In the genomic region with DNA sequence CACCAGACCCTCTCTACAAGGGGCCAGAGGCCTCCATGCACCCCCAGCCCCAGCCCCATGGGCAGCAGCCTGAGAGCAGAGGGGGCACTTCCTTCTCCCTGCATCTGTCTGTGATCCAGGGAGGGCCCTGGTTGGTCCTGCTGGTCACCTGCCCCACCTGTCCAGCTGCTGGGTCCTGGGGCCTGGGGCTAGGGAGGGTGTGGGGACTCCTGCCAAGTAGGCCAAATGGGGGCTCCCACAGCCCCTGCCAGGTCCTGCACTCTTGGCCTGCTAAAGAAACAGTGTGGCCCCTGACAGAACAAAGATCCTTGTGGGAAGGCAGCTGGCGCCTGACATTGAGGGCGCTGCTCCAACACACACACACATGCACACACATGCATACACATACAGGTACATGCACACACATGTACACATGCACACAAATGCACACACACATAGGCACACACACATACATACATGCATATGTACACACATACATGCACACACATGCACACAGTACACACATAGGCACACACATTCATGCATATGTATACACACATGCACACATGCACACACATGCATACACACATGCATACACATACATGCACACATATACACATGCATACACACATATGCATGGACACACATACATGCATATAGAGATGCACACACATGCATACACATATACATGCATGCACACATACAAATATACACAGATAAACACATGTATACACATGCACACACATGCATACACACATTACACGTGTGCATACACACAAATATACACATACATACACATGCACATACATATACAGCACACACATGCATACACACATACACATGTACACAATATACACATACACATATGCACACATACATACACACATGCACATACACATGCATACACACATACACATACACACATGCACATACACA, we compare ENCODE assay signal across 1 cellular context.
A peak's percentile ranks its signal among the peaks of the same experiment; 100 is the strongest.
TF ChIP-seq lines count a peak whose summit lies in the region.

No MANE protein-coding gene starts in this region.

TF ChIP-seq in HEK293, 187 proteins besides CTCF, POLR2A, EP300 and RAD21 (continues in another document):
- TF ChIP-seq ZNF174 (tag by site-specific recombination; IDR thresholded peaks at IDR 0.05) (no peak), ZNF624 (tag by site-specific recombination; IDR thresholded peaks at IDR 0.05) (no peak), ZNF24 (tag by site-specific recombination; IDR thresholded peaks at IDR 0.05) (no peak), ZNF610 (tag by site-specific recombination; IDR thresholded peaks at IDR 0.05; ENCODE audit: borderline replicate concordance) (no peak), ZNF629 (tag by site-specific recombination; IDR thresholded peaks at IDR 0.05) (no peak), ZNF48 (tag by site-specific recombination; IDR thresholded peaks at IDR 0.05) (0 out of 2 replicates have a peak, but pooled peaks have one; percentile 53), SALL2 (tag by site-specific recombination; IDR thresholded peaks at IDR 0.05; ENCODE audit: borderline replicate concordance) (no peak), RBAK (tag by site-specific recombination; IDR thresholded peaks at IDR 0.05) (no peak), TRIM28 (IDR thresholded peaks at IDR 0.05; ENCODE audit: borderline replicate concordance, low read length) (no peak), PRDM1 (tag by site-specific recombination; IDR thresholded peaks at IDR 0.05) (no peak), ZNF394 (tag by site-specific recombination; IDR thresholded peaks at IDR 0.05; ENCODE audit: borderline replicate concordance) (no peak), ZNF324 (tag by site-specific recombination; IDR thresholded peaks at IDR 0.05) (no peak), ZNF416 (tag by site-specific recombination; IDR thresholded peaks at IDR 0.05) (no peak), ZNF133 (tag by site-specific recombination; IDR thresholded peaks at IDR 0.05) (no peak), ZNF211 (tag by site-specific recombination; IDR thresholded peaks at IDR 0.05; ENCODE audit: low read depth) (no peak), ZNF549 (tag by site-specific recombination; IDR thresholded peaks at IDR 0.05) (no peak), ZNF449 (tag by site-specific recombination; IDR thresholded peaks at IDR 0.05) (no peak), KLF10 (tag by site-specific recombination; IDR thresholded peaks at IDR 0.05) (no peak), ZNF274 (IDR thresholded peaks at IDR 0.05; ENCODE audit: low read length) (no peak), ZNF274 (tag by site-specific recombination; IDR thresholded peaks at IDR 0.05; ENCODE audit: borderline replicate concordance) (no peak), ZNF580 (tag by site-specific recombination; IDR thresholded peaks at IDR 0.05) (no peak), ZNF23 (tag by site-specific recombination; IDR thresholded peaks at IDR 0.05; ENCODE audit: borderline replicate concordance) (no peak), OSR2 (tag by site-specific recombination; IDR thresholded peaks at IDR 0.05) (no peak)
- TF ChIP-seq, protein P1, sequence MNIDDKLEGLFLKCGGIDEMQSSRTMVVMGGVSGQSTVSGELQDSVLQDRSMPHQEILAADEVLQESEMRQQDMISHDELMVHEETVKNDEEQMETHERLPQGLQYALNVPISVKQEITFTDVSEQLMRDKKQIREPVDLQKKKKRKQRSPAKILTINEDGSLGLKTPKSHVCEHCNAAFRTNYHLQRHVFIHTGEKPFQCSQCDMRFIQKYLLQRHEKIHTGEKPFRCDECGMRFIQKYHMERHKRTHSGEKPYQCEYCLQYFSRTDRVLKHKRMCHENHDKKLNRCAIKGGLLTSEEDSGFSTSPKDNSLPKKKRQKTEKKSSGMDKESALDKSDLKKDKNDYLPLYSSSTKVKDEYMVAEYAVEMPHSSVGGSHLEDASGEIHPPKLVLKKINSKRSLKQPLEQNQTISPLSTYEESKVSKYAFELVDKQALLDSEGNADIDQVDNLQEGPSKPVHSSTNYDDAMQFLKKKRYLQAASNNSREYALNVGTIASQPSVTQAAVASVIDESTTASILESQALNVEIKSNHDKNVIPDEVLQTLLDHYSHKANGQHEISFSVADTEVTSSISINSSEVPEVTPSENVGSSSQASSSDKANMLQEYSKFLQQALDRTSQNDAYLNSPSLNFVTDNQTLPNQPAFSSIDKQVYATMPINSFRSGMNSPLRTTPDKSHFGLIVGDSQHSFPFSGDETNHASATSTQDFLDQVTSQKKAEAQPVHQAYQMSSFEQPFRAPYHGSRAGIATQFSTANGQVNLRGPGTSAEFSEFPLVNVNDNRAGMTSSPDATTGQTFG (tag by site-specific recombination; IDR thresholded peaks at IDR 0.05; ENCODE audit: borderline replicate concordance) = 0 out of 2 replicates have a peak, but pooled peaks have one; percentile 17
- TF ChIP-seq, protein P2, sequence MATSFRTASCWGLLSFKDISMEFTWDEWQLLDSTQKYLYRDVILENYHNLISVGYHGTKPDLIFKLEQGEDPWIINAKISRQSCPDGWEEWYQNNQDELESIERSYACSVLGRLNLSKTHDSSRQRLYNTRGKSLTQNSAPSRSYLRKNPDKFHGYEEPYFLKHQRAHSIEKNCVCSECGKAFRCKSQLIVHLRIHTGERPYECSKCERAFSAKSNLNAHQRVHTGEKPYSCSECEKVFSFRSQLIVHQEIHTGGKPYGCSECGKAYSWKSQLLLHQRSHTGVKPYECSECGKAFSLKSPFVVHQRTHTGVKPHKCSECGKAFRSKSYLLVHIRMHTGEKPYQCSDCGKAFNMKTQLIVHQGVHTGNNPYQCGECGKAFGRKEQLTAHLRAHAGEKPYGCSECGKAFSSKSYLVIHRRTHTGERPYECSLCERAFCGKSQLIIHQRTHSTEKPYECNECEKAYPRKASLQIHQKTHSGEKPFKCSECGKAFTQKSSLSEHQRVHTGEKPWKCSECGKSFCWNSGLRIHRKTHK (tag by site-specific recombination; IDR thresholded peaks at IDR 0.05) = no peak
- TF ChIP-seq, protein P3, sequence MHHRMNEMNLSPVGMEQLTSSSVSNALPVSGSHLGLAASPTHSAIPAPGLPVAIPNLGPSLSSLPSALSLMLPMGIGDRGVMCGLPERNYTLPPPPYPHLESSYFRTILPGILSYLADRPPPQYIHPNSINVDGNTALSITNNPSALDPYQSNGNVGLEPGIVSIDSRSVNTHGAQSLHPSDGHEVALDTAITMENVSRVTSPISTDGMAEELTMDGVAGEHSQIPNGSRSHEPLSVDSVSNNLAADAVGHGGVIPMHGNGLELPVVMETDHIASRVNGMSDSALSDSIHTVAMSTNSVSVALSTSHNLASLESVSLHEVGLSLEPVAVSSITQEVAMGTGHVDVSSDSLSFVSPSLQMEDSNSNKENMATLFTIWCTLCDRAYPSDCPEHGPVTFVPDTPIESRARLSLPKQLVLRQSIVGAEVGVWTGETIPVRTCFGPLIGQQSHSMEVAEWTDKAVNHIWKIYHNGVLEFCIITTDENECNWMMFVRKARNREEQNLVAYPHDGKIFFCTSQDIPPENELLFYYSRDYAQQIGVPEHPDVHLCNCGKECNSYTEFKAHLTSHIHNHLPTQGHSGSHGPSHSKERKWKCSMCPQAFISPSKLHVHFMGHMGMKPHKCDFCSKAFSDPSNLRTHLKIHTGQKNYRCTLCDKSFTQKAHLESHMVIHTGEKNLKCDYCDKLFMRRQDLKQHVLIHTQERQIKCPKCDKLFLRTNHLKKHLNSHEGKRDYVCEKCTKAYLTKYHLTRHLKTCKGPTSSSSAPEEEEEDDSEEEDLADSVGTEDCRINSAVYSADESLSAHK (tag by site-specific recombination; IDR thresholded peaks at IDR 0.05) = no peak
- TF ChIP-seq, protein P4, sequence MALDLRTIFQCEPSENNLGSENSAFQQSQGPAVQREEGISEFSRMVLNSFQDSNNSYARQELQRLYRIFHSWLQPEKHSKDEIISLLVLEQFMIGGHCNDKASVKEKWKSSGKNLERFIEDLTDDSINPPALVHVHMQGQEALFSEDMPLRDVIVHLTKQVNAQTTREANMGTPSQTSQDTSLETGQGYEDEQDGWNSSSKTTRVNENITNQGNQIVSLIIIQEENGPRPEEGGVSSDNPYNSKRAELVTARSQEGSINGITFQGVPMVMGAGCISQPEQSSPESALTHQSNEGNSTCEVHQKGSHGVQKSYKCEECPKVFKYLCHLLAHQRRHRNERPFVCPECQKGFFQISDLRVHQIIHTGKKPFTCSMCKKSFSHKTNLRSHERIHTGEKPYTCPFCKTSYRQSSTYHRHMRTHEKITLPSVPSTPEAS (tag by site-specific recombination; IDR thresholded peaks at IDR 0.05) = peak; percentile 96
- TF ChIP-seq, protein P5, sequence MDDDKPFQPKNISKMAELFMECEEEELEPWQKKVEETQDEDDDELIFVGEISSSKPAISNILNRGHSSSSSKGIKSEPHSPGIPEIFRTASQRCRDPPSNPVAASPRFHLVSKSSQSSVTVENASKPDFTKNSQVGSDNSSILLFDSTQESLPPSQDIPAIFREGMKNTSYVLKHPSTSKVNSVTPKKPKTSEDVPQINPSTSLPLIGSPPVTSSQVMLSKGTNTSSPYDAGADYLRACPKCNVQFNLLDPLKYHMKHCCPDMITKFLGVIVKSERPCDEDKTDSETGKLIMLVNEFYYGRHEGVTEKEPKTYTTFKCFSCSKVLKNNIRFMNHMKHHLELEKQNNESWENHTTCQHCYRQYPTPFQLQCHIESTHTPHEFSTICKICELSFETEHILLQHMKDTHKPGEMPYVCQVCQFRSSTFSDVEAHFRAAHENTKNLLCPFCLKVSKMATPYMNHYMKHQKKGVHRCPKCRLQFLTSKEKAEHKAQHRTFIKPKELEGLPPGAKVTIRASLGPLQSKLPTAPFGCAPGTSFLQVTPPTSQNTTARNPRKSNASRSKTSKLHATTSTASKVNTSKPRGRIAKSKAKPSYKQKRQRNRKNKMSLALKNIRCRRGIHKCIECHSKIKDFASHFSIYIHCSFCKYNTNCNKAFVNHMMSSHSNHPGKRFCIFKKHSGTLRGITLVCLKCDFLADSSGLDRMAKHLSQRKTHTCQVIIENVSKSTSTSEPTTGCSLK (tag by site-specific recombination; IDR thresholded peaks at IDR 0.05) = 0 out of 2 replicates have a peak, but pooled peaks have one; percentile 30
- TF ChIP-seq, protein P6, sequence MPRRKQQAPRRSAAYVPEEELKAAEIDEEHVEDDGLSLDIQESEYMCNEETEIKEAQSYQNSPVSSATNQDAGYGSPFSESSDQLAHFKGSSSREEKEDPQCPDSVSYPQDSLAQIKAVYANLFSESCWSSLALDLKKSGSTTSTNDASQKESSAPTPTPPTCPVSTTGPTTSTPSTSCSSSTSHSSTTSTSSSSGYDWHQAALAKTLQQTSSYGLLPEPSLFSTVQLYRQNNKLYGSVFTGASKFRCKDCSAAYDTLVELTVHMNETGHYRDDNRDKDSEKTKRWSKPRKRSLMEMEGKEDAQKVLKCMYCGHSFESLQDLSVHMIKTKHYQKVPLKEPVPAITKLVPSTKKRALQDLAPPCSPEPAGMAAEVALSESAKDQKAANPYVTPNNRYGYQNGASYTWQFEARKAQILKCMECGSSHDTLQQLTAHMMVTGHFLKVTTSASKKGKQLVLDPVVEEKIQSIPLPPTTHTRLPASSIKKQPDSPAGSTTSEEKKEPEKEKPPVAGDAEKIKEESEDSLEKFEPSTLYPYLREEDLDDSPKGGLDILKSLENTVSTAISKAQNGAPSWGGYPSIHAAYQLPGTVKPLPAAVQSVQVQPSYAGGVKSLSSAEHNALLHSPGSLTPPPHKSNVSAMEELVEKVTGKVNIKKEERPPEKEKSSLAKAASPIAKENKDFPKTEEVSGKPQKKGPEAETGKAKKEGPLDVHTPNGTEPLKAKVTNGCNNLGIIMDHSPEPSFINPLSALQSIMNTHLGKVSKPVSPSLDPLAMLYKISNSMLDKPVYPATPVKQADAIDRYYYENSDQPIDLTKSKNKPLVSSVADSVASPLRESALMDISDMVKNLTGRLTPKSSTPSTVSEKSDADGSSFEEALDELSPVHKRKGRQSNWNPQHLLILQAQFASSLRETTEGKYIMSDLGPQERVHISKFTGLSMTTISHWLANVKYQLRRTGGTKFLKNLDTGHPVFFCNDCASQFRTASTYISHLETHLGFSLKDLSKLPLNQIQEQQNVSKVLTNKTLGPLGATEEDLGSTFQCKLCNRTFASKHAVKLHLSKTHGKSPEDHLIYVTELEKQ (tag by site-specific recombination; IDR thresholded peaks at IDR 0.05; ENCODE audit: borderline replicate concordance) = no peak
- TF ChIP-seq, protein P7, sequence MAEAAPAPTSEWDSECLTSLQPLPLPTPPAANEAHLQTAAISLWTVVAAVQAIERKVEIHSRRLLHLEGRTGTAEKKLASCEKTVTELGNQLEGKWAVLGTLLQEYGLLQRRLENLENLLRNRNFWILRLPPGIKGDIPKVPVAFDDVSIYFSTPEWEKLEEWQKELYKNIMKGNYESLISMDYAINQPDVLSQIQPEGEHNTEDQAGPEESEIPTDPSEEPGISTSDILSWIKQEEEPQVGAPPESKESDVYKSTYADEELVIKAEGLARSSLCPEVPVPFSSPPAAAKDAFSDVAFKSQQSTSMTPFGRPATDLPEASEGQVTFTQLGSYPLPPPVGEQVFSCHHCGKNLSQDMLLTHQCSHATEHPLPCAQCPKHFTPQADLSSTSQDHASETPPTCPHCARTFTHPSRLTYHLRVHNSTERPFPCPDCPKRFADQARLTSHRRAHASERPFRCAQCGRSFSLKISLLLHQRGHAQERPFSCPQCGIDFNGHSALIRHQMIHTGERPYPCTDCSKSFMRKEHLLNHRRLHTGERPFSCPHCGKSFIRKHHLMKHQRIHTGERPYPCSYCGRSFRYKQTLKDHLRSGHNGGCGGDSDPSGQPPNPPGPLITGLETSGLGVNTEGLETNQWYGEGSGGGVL (tag by site-specific recombination; IDR thresholded peaks at IDR 0.05) = no peak
